Comparison of ENCODE assay signal across 28 cellular contexts in the genomic region with DNA sequence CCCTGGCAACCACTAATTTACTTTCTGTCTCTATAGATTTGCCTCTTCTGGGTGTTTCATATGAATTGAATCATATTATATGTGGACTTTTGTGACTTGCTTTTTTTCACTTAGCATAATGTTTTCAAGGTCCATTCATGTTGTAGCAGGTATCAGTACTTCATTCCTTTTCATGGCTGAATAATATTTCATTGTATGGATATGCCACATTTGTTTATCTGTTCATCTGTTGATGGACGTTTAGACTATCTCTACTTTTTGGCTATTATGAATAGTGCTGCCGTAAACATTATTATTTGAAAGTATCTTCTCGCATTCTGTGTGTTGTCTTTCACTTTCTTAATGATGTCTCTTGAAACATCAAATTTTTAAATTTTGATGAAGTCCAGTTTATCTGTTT. TPM values are rescaled to one million over a fixed set of nuclear protein-coding genes. Genes with fewer than 3 reads are reported as not detected.
"Had no signal": no experiment of that assay in that cellular context is flagged by ENCODE, and none has a peak within 500 bp of the region (broad histone marks: within the 10 kb centered on the region; RNA-seq: fewer than 3 reads in every experiment).

No MANE protein-coding gene starts in this region.

- H3K27ac ChIP-seq: epithelial cell of prostate, esophagus squamous epithelium, gastroesophageal sphincter, heart left ventricle, hepatocyte, left lung, lower lobe of right lung had no signal

- H3K4me1 Mint-ChIP-seq: endodermal cell, immature natural killer cell, naive B cell had no signal

- H3K79me2 ChIP-seq: hepatocyte had no signal

- H3K4me1 ChIP-seq: left lung had no signal

- H3K4me3 ChIP-seq: esophagus squamous epithelium, gastroesophageal sphincter, heart left ventricle, hepatocyte, left lung, lower lobe of right lung, mucosa of descending colon had no signal

- H3K36me3 ChIP-seq: left lung had no signal

- H3K27ac Mint-ChIP-seq: dendritic cell treated with granulocyte-macrophage colony-stimulating factor and Interleukin-4, amounts not matched to agents 40 ng/mL and 50 ng/mL, for 4 days; effector memory CD8-positive, alpha-beta T cell; endodermal cell; immature natural killer cell; mesothelial cell of epicardium; naive B cell; naive thymus-derived CD8-positive, alpha-beta T cell had no signal

- H3K9me3 Mint-ChIP-seq: dendritic cell treated with granulocyte-macrophage colony-stimulating factor and Interleukin-4, amounts not matched to agents 40 ng/mL and 50 ng/mL, for 4 days; effector memory CD8-positive, alpha-beta T cell; immature natural killer cell had no signal

- H3K4me2 ChIP-seq: hepatocyte had no signal

- H3K4me3 Mint-ChIP-seq: dendritic cell treated with granulocyte-macrophage colony-stimulating factor and Interleukin-4, amounts not matched to agents 40 ng/mL and 50 ng/mL, for 4 days; effector memory CD8-positive, alpha-beta T cell; endodermal cell; immature natural killer cell; mesothelial cell of epicardium; naive B cell; naive thymus-derived CD8-positive, alpha-beta T cell had no signal

- H3K9me3 ChIP-seq: esophagus squamous epithelium, gastroesophageal sphincter, left lung, lower lobe of right lung, mucosa of descending colon had no signal

- H3K36me3 Mint-ChIP-seq: immature natural killer cell; naive B cell; naive thymus-derived CD8-positive, alpha-beta T cell had no signal

- H3K27me3 ChIP-seq: esophagus squamous epithelium, gastroesophageal sphincter, heart left ventricle, hepatocyte, left lung had no signal

- H2AFZ ChIP-seq: hepatocyte had no signal

- ATAC-seq: effector memory CD8-positive, alpha-beta T cell; esophagus mucosa; gastroesophageal sphincter; heart left ventricle; left cardiac atrium; left lung; left ventricle myocardium superior; lower lobe of right lung; mucosa of descending colon; naive thymus-derived CD8-positive, alpha-beta T cell had no signal

- FAIRE-seq: colon, endometrium had no signal

- DNase-seq: cortex of kidney; effector CD8-positive, alpha-beta T cell; effector memory CD8-positive, alpha-beta T cell; endodermal cell; erythroblast; esophagus squamous epithelium; foreskin fibroblast; foreskin melanocyte; heart left ventricle; hypothalamus; immature natural killer cell; islet precursor cell; left cardiac atrium; left lung; left ventricle myocardium superior; lower lobe of right lung; mesenchymal stem cell; mucosa of descending colon; naive B cell; naive thymus-derived CD8-positive, alpha-beta T cell had no signal

RNA-seq across cellular contexts. Expression of gene CD101, which starts 32.8 kb away (rescaled TPM):
- total RNA-seq: naive thymus-derived CD8-positive, alpha-beta T cell had no signal
- polyA plus RNA-seq: hepatocyte had no signal
